Comparison of ENCODE assay signal across 26 cellular contexts in the genomic region with DNA sequence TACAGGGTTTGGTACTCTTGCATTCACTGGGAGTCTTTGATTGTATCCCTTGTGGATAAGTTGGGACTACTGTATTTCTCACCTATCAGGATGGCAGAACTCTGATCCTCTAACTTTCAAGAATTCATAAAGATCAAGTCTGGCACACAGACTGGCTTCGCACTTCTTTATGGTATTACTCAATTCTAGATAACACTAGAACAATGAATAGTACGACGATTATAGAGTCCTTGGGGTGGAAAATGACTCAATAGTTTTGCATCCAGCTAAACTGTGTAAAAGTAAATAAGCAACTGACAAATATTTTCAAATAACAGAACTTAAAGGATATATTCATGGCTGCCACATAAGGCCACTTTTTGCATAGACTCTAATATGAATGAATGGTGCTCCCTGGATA.
"Had no signal": no experiment of that assay in that cellular context is flagged by ENCODE, and none has a peak within 500 bp of the region (broad histone marks: within the 10 kb centered on the region; RNA-seq: fewer than 3 reads in every experiment).

No MANE protein-coding gene starts in this region.

- H3K36me3 ChIP-seq: ascending aorta, cardiac muscle cell, SJSA1 had no signal

- H3K4me1 ChIP-seq: ascending aorta, body of pancreas, SJSA1 had no signal

- H3K27ac ChIP-seq: ascending aorta, body of pancreas, cardiac muscle cell, KMS-11, SJSA1 had no signal

- H3K4me3 ChIP-seq: ascending aorta, body of pancreas, cardiac muscle cell, SJSA1 had no signal

- H3K9ac ChIP-seq: KMS-11 had no signal

- ATAC-seq: activated T-cell treated with anti-CD3 and anti-CD28 coated beads, Interleukin-2, amount 50 U/mL, for 4 hours; body of pancreas; PC-3; SK-N-SH treated with all-trans-retinoic acid at 6 μM for 48 hours; T-helper 17 cell; WTC11 had no signal

- H3K27me3 ChIP-seq: ascending aorta, body of pancreas, cardiac muscle cell, SJSA1 had no signal

- H3K4me2 ChIP-seq: KMS-11 had no signal

- H3K9me3 ChIP-seq: ascending aorta, body of pancreas, SJSA1 had no signal

- DNase-seq: activated CD4-positive, alpha-beta memory T cell treated with anti-CD3 and anti-CD28 coated beads for 36 hours; activated CD4-positive, alpha-beta T cell treated with anti-CD3 and anti-CD28 coated beads, Interleukin-2, amount 10 ng/mL, durations not matched to agents 7 days and 5 days; activated CD4-positive, CD25-positive, alpha-beta regulatory T cell treated with anti-CD3 and anti-CD28 coated beads, Interleukin-2, amount 50 U/mL, for 72 hours; activated CD8-positive, alpha-beta memory T cell treated with anti-CD3 and anti-CD28 coated beads for 24 hours; activated gamma-delta T cell; activated naive CD4-positive, alpha-beta T cell treated with anti-CD3 and anti-CD28 coated beads, Interleukin-2, amount 10 ng/mL, durations not matched to agents 7 days and 5 days; activated T-cell treated with anti-CD3 and anti-CD28 coated beads, Interleukin-2, amount 50 U/mL, for 4 hours; amniotic stem cell; body of pancreas; NCI-H146; NCI-H1930; NCI-H2171; NCI-H226; NCI-H510A; NCI-H526 treated with DMSO at 0.1 percent for 48 hours; NCI-H82; PC-3; SHP77; T-helper 17 cell; T-helper 9 cell had no signal
